11 cellular contexts compared by ENCODE assay signal in the genomic region with DNA sequence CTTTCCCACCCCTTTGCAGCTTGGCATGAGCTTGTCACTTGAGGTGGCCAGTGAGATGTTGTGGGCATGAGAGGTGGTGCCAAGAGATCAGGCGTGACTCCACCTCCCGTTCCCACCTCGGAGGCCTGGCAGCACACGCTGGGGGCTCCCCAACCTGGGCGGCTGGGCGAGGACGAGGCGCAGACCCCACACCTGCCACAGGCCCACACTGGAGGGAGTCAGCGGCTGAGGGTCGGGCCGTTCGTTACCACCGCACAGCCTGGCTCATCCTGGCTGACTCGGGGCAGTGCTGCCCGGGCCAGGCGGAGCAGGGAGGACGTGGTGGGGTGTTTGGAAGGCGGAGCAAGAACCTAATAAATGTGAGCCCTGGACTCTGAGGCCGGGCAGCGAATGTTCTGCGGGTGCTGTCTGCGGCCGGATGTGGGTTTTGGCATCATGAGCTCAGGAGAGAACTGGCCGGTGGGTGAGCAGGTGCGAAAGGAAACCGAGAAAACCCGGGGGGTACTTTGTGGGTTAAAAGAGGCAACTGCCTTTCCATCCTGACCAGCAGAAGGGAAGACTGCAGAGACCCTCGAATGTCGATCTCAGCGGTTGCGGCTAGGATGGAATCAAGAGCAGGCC.
DNase-seq lines count a peak whose midpoint lies in the region; ATAC-seq lines count a peak whose summit lies in the region.
"Had no signal": no experiment of that assay in that cellular context is flagged by ENCODE, and none has a peak within 500 bp of the region (broad histone marks: within the 10 kb centered on the region; RNA-seq: fewer than 3 reads in every experiment).

No MANE protein-coding gene starts in this region.

- peak overlapping the region; percentile 61 for H3K27ac Mint-ChIP-seq in stimulated activated naive CD8-positive, alpha-beta T cell treated with anti-CD3 and anti-CD28 coated beads, Interleukin-15, Interleukin-2, amounts not matched to agents 100 ng/mL and 50 ng/mL, for 24 hours

- peak; percentile 64 for DNase-seq in activated effector memory CD4-positive, alpha-beta T cell treated with anti-CD3 and anti-CD28 coated beads, Interleukin-2, amount 50 U/mL, for 16 hours
- no peak for DNase-seq in activated effector memory CD4-positive, alpha-beta T cell treated with Interleukin-2 at 50 U/mL for 16 hours
- peak; percentile 35 for DNase-seq in RPMI8226
- DNase-seq in iPS-NIHi7 (ENCODE audit: extremely low spot score): peak; percentile 1
- no peak for DNase-seq in globus pallidus (ENCODE audit: low spot score)
- DNase-seq in 8988T: no peak
- DNase-seq: dermis blood vessel endothelial cell, foreskin keratinocyte, pancreas had no signal

- no peaks in the 10 kb centered on the region for H3K9me3 Mint-ChIP-seq in stimulated activated naive CD8-positive, alpha-beta T cell treated with anti-CD3 and anti-CD28 coated beads, Interleukin-15, Interleukin-2, amounts not matched to agents 100 ng/mL and 50 ng/mL, for 24 hours

- H3K36me3 Mint-ChIP-seq in stimulated activated naive CD8-positive, alpha-beta T cell treated with anti-CD3 and anti-CD28 coated beads, Interleukin-15, Interleukin-2, amounts not matched to agents 100 ng/mL and 50 ng/mL, for 24 hours (ENCODE audit: low read depth): no peaks in the 10 kb centered on the region

- ATAC-seq in HG02852 (IDR thresholded peaks at IDR 0.05; ENCODE audit: unreplicated experiment): no peak
- ATAC-seq: foreskin keratinocyte, pancreas had no signal

- H3K4me3 Mint-ChIP-seq in stimulated activated naive CD8-positive, alpha-beta T cell treated with anti-CD3 and anti-CD28 coated beads, Interleukin-15, Interleukin-2, amounts not matched to agents 100 ng/mL and 50 ng/mL, for 24 hours: peak overlapping the region; percentile 4

- peaks cover 71% of the 10 kb centered on the region for H3K4me1 Mint-ChIP-seq in stimulated activated naive CD8-positive, alpha-beta T cell treated with anti-CD3 and anti-CD28 coated beads, Interleukin-15, Interleukin-2, amounts not matched to agents 100 ng/mL and 50 ng/mL, for 24 hours (ENCODE audit: low read depth)

- no peaks in the 10 kb centered on the region for H3K27me3 Mint-ChIP-seq in stimulated activated naive CD8-positive, alpha-beta T cell treated with anti-CD3 and anti-CD28 coated beads, Interleukin-15, Interleukin-2, amounts not matched to agents 100 ng/mL and 50 ng/mL, for 24 hours

Comparison
In these comparisons a context has a peak if more than half of its experiments do, and no peak if none do; other contexts are left out.
1. DNase-seq: peak in activated effector memory CD4-positive, alpha-beta T cell treated with anti-CD3 and anti-CD28 coated beads, Interleukin-2, amount 50 U/mL, for 16 hours (single experiment), RPMI8226 (single experiment) and iPS-NIHi7 (single experiment); none in activated effector memory CD4-positive, alpha-beta T cell treated with Interleukin-2 at 50 U/mL for 16 hours (single experiment), globus pallidus (single experiment) and 8988T (single experiment).